18 cellular contexts compared by ENCODE assay signal in genomic region chr6:4653141-4653540, GRCh38.
DNase-seq lines count a peak whose midpoint lies in the region; ATAC-seq and TF ChIP-seq lines count a peak whose summit lies in the region.
"Had no signal": no experiment of that assay in that cellular context is flagged by ENCODE, and none has a peak within 500 bp of the region (broad histone marks: within the 10 kb centered on the region; RNA-seq: fewer than 3 reads in every experiment).

No MANE protein-coding gene starts in this region.

- CTCF ChIA-PET in A673 (lab: Charles Lee): no interaction called here
- CTCF ChIA-PET in IMR-90 (lab: Yijun Ruan, JAX): no interaction called here
- CTCF ChIA-PET in Calu3 (lab: Charles Lee): no interaction called here
- CTCF ChIA-PET in activated CD4-positive, alpha-beta memory T cell treated with anti-CD3 and anti-CD28 coated beads, Interleukin-2, amount 10 ng/mL, durations not matched to agents 7 days and 5 days (lab: Charles Lee): no interaction called here

- no peaks in the 10 kb centered on the region for H3K79me1 ChIP-seq in IMR-90 (ENCODE audit: low read depth in 1 of 2, low read length in 2 of 2)

- H3K27ac ChIP-seq in A673 (ENCODE audit: low read depth, low read length, poor library complexity, severe bottlenecking): no peak overlapping the region
- H3K27ac ChIP-seq in IMR-90 (ENCODE audit: insufficient read depth, low read length): no peak overlapping the region
- H3K27ac ChIP-seq: C4-2B had no signal

- no peaks in the 10 kb centered on the region for H4K20me1 ChIP-seq in IMR-90 (ENCODE audit: insufficient read depth, low read length)

- no peak overlapping the region for H2BK15ac ChIP-seq in IMR-90 (ENCODE audit: low read depth, low read length)

- no peak overlapping the region for H3K4me3 ChIP-seq in A673 (ENCODE audit: low read depth, low read length, poor library complexity, severe bottlenecking)
- no peak overlapping the region for H3K4me3 ChIP-seq in IMR-90 (ENCODE audit: insufficient read depth, low read depth, low read length)

- H3K4me3 Mint-ChIP-seq in osteocyte (ENCODE audit: unreplicated experiment) (no peak overlapping the region), Calu3 (ENCODE audit: low read depth, unreplicated experiment) (no peak overlapping the region)
- H3K4me3 Mint-ChIP-seq in activated CD4-positive, alpha-beta memory T cell treated with anti-CD3 and anti-CD28 coated beads, Interleukin-2, amount 10 ng/mL, durations not matched to agents 7 days and 5 days: no peak overlapping the region
- H3K4me3 Mint-ChIP-seq: CD4-positive, alpha-beta T cell; H9; IgD-negative memory B cell had no signal

- DNase-seq in A673 (ENCODE audit: low spot score): peak; percentile 11
- no peak for DNase-seq in IMR-90
- DNase-seq in OCI-M1 (lab: John Stamatoyannopoulos, UW): peak; percentile 36
- peak; percentile 42 for DNase-seq in osteocyte (ENCODE audit: extremely low spot score, unreplicated experiment)
- DNase-seq in Calu3: no peak
- no peak for DNase-seq in activated CD4-positive, alpha-beta memory T cell treated with anti-CD3 and anti-CD28 coated beads, Interleukin-2, amount 10 ng/mL, durations not matched to agents 7 days and 5 days
- DNase-seq: AML-193; Caco-2; CD4-positive, alpha-beta T cell; DMS153; DMS79; GF-D8; GOT3; H9 had no signal

- no peak for TF ChIP-seq RAD21 in IMR-90 (IDR thresholded peaks at IDR 0.05; ENCODE audit: low read length)

- no peak overlapping the region for H2BK20ac ChIP-seq in IMR-90 (ENCODE audit: low read depth, low read length)

- H4K91ac ChIP-seq in IMR-90 (ENCODE audit: insufficient read depth, low read depth, low read length): no peak overlapping the region

- no peak overlapping the region for H2AFZ ChIP-seq in IMR-90 (replicated peaks; ENCODE audit: low read length, poor library complexity)

- TF ChIP-seq CTCF in A673 (conservative IDR thresholded peaks at IDR 0.05; ENCODE audit: low read depth, low read length) (no peak), IMR-90 (conservative IDR thresholded peaks at IDR 0.05; ENCODE audit: low read depth, low read length) (no peak), osteocyte (IDR thresholded peaks at IDR 0.05) (no peak), Calu3 (IDR thresholded peaks at IDR 0.05; ENCODE audit: unreplicated experiment) (no peak)

- H2BK5ac ChIP-seq in IMR-90 (ENCODE audit: low read depth, low read length, poor library complexity, severe bottlenecking): no peak overlapping the region

- no peak overlapping the region for H3K27ac Mint-ChIP-seq in osteocyte (ENCODE audit: unreplicated experiment)
- no peak overlapping the region for H3K27ac Mint-ChIP-seq in Calu3 (ENCODE audit: unreplicated experiment)
- no peak overlapping the region for H3K27ac Mint-ChIP-seq in activated CD4-positive, alpha-beta memory T cell treated with anti-CD3 and anti-CD28 coated beads, Interleukin-2, amount 10 ng/mL, durations not matched to agents 7 days and 5 days
- H3K27ac Mint-ChIP-seq: CD4-positive, alpha-beta T cell; H9; IgD-negative memory B cell had no signal

- H2AK9ac ChIP-seq in IMR-90 (replicated peaks; ENCODE audit: low read depth, low read length, poor library complexity): peak overlapping the region; percentile 56

- H3K14ac ChIP-seq in IMR-90 (replicated peaks; ENCODE audit: low read depth, low read length): no peak overlapping the region; the same call in 1 of the 2 replicates

- dilution Hi-C loops in IMR-90 (cut with HindIII; ENCODE audit: low sequenced_read_pairs, unreplicated experiment): no loop called here

- intact Hi-C loops in A673 (cut with micrococcal nuclease; ENCODE audit: unreplicated experiment) (no loop called here), IMR-90 (cut with micrococcal nuclease) (no loop called here), Calu3 (cut with micrococcal nuclease; ENCODE audit: unreplicated experiment) (no loop called here)

- no peak overlapping the region for H3K4me2 ChIP-seq in IMR-90 (ENCODE audit: low read depth, low read length)

- H3K9me1 ChIP-seq in IMR-90 (ENCODE audit: insufficient read depth, low read length): no peaks in the 10 kb centered on the region; the same call in 1 of the 2 replicates

- no peak for TF ChIP-seq POLR2A in IMR-90 (IDR thresholded peaks at IDR 0.05; ENCODE audit: low read depth, low read length)

- no TSS peak for BruUV-seq in A673 (replicated peaks; lab: Mats Ljungman, UMichigan)
- no TSS peak for BruUV-seq in IMR-90 (replicated peaks; lab: Mats Ljungman, UMichigan)
- BruUV-seq in Calu3 (replicated peaks; lab: Mats Ljungman, UMichigan): no TSS peak

- POLR2A ChIA-PET in A673 (lab: Charles Lee; ENCODE audit: low non-redundant PET) (no interaction called here), IMR-90 (lab: Charles Lee; ENCODE audit: unreplicated experiment) (no interaction called here)
- POLR2A ChIA-PET in activated CD4-positive, alpha-beta memory T cell treated with anti-CD3 and anti-CD28 coated beads, Interleukin-2, amount 10 ng/mL, durations not matched to agents 7 days and 5 days (lab: Charles Lee): no interaction called here

- H4K8ac ChIP-seq in IMR-90 (ENCODE audit: low read depth in 2 of 2, low read length in 2 of 2): no peak overlapping the region

- no peak overlapping the region for H2BK120ac ChIP-seq in IMR-90 (ENCODE audit: low read depth, low read length)

- in situ Hi-C loops in IMR-90 (cut with MboI; ENCODE audit: low sequenced_read_pairs): no loop called here

- no peak overlapping the region for H2AK5ac ChIP-seq in IMR-90 (ENCODE audit: low read depth, low read length)

- no CpG with 5 or more reads among the region's 3 CpGs for WGBS in IMR-90 (ENCODE audit: extremely low coverage in 2 of 2, insufficient read length in 1 of 2), 2 experiments

- no peak overlapping the region for H3K9ac ChIP-seq in IMR-90 (ENCODE audit: low read depth, low read length)

- H3K9me3 ChIP-seq in A673 (ENCODE audit: low read depth, low read length, poor library complexity, severe bottlenecking): peaks cover 8% of the 10 kb centered on the region
- H3K9me3 ChIP-seq in IMR-90 (ENCODE audit: control insufficient read depth, insufficient read depth, low read length): no peaks in the 10 kb centered on the region

- no peak overlapping the region for H3K18ac ChIP-seq in IMR-90 (ENCODE audit: low read depth, low read length)

- H3K4me1 ChIP-seq in A673 (ENCODE audit: insufficient read depth, low read length, poor library complexity, severe bottlenecking): no peaks in the 10 kb centered on the region
- H3K4me1 ChIP-seq in IMR-90 (ENCODE audit: control insufficient read depth, insufficient read depth, low read length): no peaks in the 10 kb centered on the region

- ATAC-seq in IMR-90 (ENCODE audit: low read depth) (no peak), SK-N-SH treated with all-trans-retinoic acid at 6 μM for 48 hours (no peak), GM19023 (IDR thresholded peaks at IDR 0.05; ENCODE audit: unreplicated experiment) (no peak)

- no peaks in the 10 kb centered on the region for H3K4me1 Mint-ChIP-seq in osteocyte (ENCODE audit: unreplicated experiment)
- H3K4me1 Mint-ChIP-seq in Calu3 (ENCODE audit: low read depth, unreplicated experiment): peaks cover 7% of the 10 kb centered on the region
- no peaks in the 10 kb centered on the region for H3K4me1 Mint-ChIP-seq in activated CD4-positive, alpha-beta memory T cell treated with anti-CD3 and anti-CD28 coated beads, Interleukin-2, amount 10 ng/mL, durations not matched to agents 7 days and 5 days
- H3K4me1 Mint-ChIP-seq: IgD-negative memory B cell had no signal

- H3K27me3 ChIP-seq in A673 (replicated peaks; ENCODE audit: insufficient read depth, low read depth, low read length, poor library complexity) (no peaks in the 10 kb centered on the region), IMR-90 (ENCODE audit: control insufficient read depth, insufficient read depth, low read length) (no peaks in the 10 kb centered on the region)

- H3K9me3 Mint-ChIP-seq in osteocyte (ENCODE audit: unreplicated experiment) (peaks cover 5% of the 10 kb centered on the region), Calu3 (ENCODE audit: low read depth, unreplicated experiment) (no peaks in the 10 kb centered on the region)
- H3K9me3 Mint-ChIP-seq in activated CD4-positive, alpha-beta memory T cell treated with anti-CD3 and anti-CD28 coated beads, Interleukin-2, amount 10 ng/mL, durations not matched to agents 7 days and 5 days: no peaks in the 10 kb centered on the region

- H3K56ac ChIP-seq in IMR-90 (ENCODE audit: extremely low read depth, insufficient read depth, low read length): no peak overlapping the region

- H3K36me3 ChIP-seq in A673 (ENCODE audit: insufficient read depth, low read length, poor library complexity, severe bottlenecking): no peaks in the 10 kb centered on the region
- H3K36me3 ChIP-seq in IMR-90 (ENCODE audit: control insufficient read depth, insufficient read depth, low read length): no peaks in the 10 kb centered on the region

- H3K23ac ChIP-seq in IMR-90 (ENCODE audit: low read depth, low read length): no peak overlapping the region

- no peak overlapping the region for H4K5ac ChIP-seq in IMR-90 (ENCODE audit: low read depth, low read length)

- H3K36me3 Mint-ChIP-seq in osteocyte (ENCODE audit: unreplicated experiment): peaks cover 5% of the 10 kb centered on the region
- H3K36me3 Mint-ChIP-seq in Calu3 (ENCODE audit: insufficient read depth, unreplicated experiment): no peaks in the 10 kb centered on the region
- no peaks in the 10 kb centered on the region for H3K36me3 Mint-ChIP-seq in activated CD4-positive, alpha-beta memory T cell treated with anti-CD3 and anti-CD28 coated beads, Interleukin-2, amount 10 ng/mL, durations not matched to agents 7 days and 5 days (ENCODE audit: low read depth)
- H3K36me3 Mint-ChIP-seq: IgD-negative memory B cell had no signal

- H3K27me3 Mint-ChIP-seq in osteocyte (ENCODE audit: unreplicated experiment) (peaks cover 23% of the 10 kb centered on the region), Calu3 (ENCODE audit: unreplicated experiment) (no peaks in the 10 kb centered on the region)
- H3K27me3 Mint-ChIP-seq in activated CD4-positive, alpha-beta memory T cell treated with anti-CD3 and anti-CD28 coated beads, Interleukin-2, amount 10 ng/mL, durations not matched to agents 7 days and 5 days: peaks cover 16% of the 10 kb centered on the region

- H3K4ac ChIP-seq in IMR-90 (ENCODE audit: low read depth, low read length): no peak overlapping the region

TF ChIP-seq in IMR-90, 13 proteins besides CTCF, POLR2A, EP300 and RAD21 (continues in another document):
- peak; percentile 41; the same call in 1 of the 2 replicates for TF ChIP-seq CEBPB (IDR thresholded peaks at IDR 0.05; ENCODE audit: low read depth, low read length)

Comparison
In these comparisons a context has a peak if more than half of its experiments do, and no peak if none do; other contexts are left out.
1. DNase-seq: peak in A673 (single experiment), OCI-M1 (single experiment) and osteocyte (single experiment); none in IMR-90 (single experiment), Calu3 (single experiment) and activated CD4-positive, alpha-beta memory T cell treated with anti-CD3 and anti-CD28 coated beads, Interleukin-2, amount 10 ng/mL, durations not matched to agents 7 days and 5 days (single experiment).